Comparison of ENCODE assay signal across 20 cellular contexts in genomic region chr2:140916410-140916809, GRCh38.
"Had no signal": no experiment of that assay in that cellular context is flagged by ENCODE, and none has a peak within 500 bp of the region (broad histone marks: within the 10 kb centered on the region; RNA-seq: fewer than 3 reads in every experiment).

No MANE protein-coding gene starts in this region.

- H3K4me3 Mint-ChIP-seq: activated CD8-positive, alpha-beta T cell treated with anti-CD3 and anti-CD28 coated beads, Interleukin-2, amount 10 ng/mL, durations not matched to agents 7 days and 5 days; activated naive CD8-positive, alpha-beta T cell treated with anti-CD3 and anti-CD28 coated beads, Interleukin-2, amount 10 ng/mL, durations not matched to agents 7 days and 5 days; T-helper 17 cell; WTC11 had no signal

- H3K36me3 Mint-ChIP-seq: activated naive CD8-positive, alpha-beta T cell treated with anti-CD3 and anti-CD28 coated beads, Interleukin-2, amount 10 ng/mL, durations not matched to agents 7 days and 5 days; WTC11 had no signal

- H3K27ac Mint-ChIP-seq: activated CD8-positive, alpha-beta T cell treated with anti-CD3 and anti-CD28 coated beads, Interleukin-2, amount 10 ng/mL, durations not matched to agents 7 days and 5 days; activated naive CD8-positive, alpha-beta T cell treated with anti-CD3 and anti-CD28 coated beads, Interleukin-2, amount 10 ng/mL, durations not matched to agents 7 days and 5 days; T-helper 17 cell; WTC11 had no signal

- H3K9me3 Mint-ChIP-seq: activated naive CD8-positive, alpha-beta T cell treated with anti-CD3 and anti-CD28 coated beads, Interleukin-2, amount 10 ng/mL, durations not matched to agents 7 days and 5 days; WTC11 had no signal

- H3K4me1 Mint-ChIP-seq: activated naive CD8-positive, alpha-beta T cell treated with anti-CD3 and anti-CD28 coated beads, Interleukin-2, amount 10 ng/mL, durations not matched to agents 7 days and 5 days; T-helper 17 cell had no signal

- DNase-seq: activated CD4-positive, alpha-beta T cell treated with anti-CD3 and anti-CD28 coated beads for 48 hours; activated CD4-positive, alpha-beta T cell treated with anti-CD3 and anti-CD28 coated beads, Interleukin-2, amount 50 U/mL, for 4 hours; activated CD4-positive, CD25-positive, alpha-beta regulatory T cell treated with anti-CD3 and anti-CD28 coated beads, Interleukin-2, amount 50 U/mL, for 72 hours; activated CD8-positive, alpha-beta memory T cell treated with anti-CD3 and anti-CD28 coated beads, Interleukin-2, amount 50 U/mL, for 48 hours; activated CD8-positive, alpha-beta T cell treated with anti-CD3 and anti-CD28 coated beads, Interleukin-2, amount 10 ng/mL, durations not matched to agents 7 days and 5 days; activated naive CD4-positive, alpha-beta T cell treated with anti-CD3 and anti-CD28 coated beads, Interleukin-2, amount 50 U/mL, for 16 hours; activated naive CD8-positive, alpha-beta T cell treated with anti-CD3 and anti-CD28 coated beads, Interleukin-2, amount 10 ng/mL, durations not matched to agents 7 days and 5 days; activated T-cell treated with anti-CD3 and anti-CD28 coated beads, Interleukin-2, amount 50 U/mL, for 1 hour; aorta; MM.1S; NCI-H1105; NCI-H1436; NCI-H1694 treated with DMSO at 0.1 percent for 48 hours; NCI-H2029 treated with DMSO at 0.1 percent for 48 hours; NCI-H510A treated with DMSO at 0.1 percent for 48 hours; NCI-H69; SIG-M5; T-helper 17 cell; T-helper 9 cell had no signal

- H3K27me3 Mint-ChIP-seq: activated naive CD8-positive, alpha-beta T cell treated with anti-CD3 and anti-CD28 coated beads, Interleukin-2, amount 10 ng/mL, durations not matched to agents 7 days and 5 days; T-helper 17 cell had no signal

- ATAC-seq: activated CD8-positive, alpha-beta T cell treated with anti-CD3 and anti-CD28 coated beads, Interleukin-2, amount 10 ng/mL, durations not matched to agents 7 days and 5 days; T-helper 17 cell; WTC11 had no signal
